In the genomic region with DNA sequence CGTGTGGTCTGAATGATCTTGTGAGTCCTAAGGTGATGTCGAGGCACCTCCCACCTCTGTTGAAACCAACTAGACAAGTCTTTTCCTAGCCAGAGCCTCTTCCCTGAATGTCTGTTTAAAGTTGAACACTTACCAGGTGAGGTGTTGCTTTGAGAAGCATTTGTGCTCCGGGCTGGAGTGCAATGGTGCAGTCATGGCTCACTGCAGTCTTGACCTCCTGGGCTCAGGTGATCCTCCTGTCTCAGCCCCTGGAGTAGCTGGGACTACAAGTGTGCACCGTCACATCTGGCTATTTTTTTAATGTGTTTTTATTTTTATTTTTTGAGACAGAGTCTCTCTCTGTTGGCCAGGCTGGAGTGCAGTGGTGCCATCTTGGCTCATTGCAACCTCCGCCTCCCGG, we compare ENCODE assay signal across 23 cellular contexts. TPM values are rescaled to one million over a fixed set of nuclear protein-coding genes. Genes with fewer than 3 reads are reported as not detected.
DNase-seq lines count a peak whose midpoint lies in the region; ATAC-seq, FAIRE-seq and TF ChIP-seq lines count a peak whose summit lies in the region.
"Had no signal": no experiment of that assay in that cellular context is flagged by ENCODE, and none has a peak within 500 bp of the region (broad histone marks: within the 10 kb centered on the region; RNA-seq: fewer than 3 reads in every experiment).

No MANE protein-coding gene starts in this region.

- H3K14ac ChIP-seq in trophoblast cell (ENCODE audit: low read length), result no peak overlapping the region

- H3K18ac ChIP-seq in trophoblast cell (ENCODE audit: low read length), result no peak overlapping the region

- no peak overlapping the region for H3K4me2 ChIP-seq in trophoblast cell (ENCODE audit: low read length)

- ATAC-seq in activated CD8-positive, alpha-beta T cell treated with anti-CD3 and anti-CD28 coated beads for 36 hours, result no peak
- ATAC-seq in activated CD8-positive, alpha-beta T cell treated with anti-CD3 and anti-CD28 coated beads, Interleukin-2, amount 10 ng/mL, durations not matched to agents 7 days and 5 days, result no peak
- no peak for ATAC-seq in effector memory CD8-positive, alpha-beta T cell (replicated peaks)
- no peak for ATAC-seq in GM21576 (IDR thresholded peaks at IDR 0.05; ENCODE audit: unreplicated experiment)
- ATAC-seq: body of pancreas, HCT116, upper lobe of right lung had no signal

- POLR2A ChIA-PET in activated CD8-positive, alpha-beta T cell treated with anti-CD3 and anti-CD28 coated beads for 36 hours (lab: Charles Lee), result interaction anchor here (1.4 to 2.9 kb wide), 2 partner anchors 9 to 17 kb away, joined by 4 to 19 read pairs; partner anchors contain the start of gene RNF4
- POLR2A ChIA-PET in activated CD8-positive, alpha-beta T cell treated with anti-CD3 and anti-CD28 coated beads, Interleukin-2, amount 10 ng/mL, durations not matched to agents 7 days and 5 days (lab: Charles Lee), result interaction anchor here (0.7 to 2.7 kb wide), 2 partner anchors 18 to 19 kb away, joined by 4 to 14 read pairs; partner anchors contain the start of gene RNF4
- POLR2A ChIA-PET in HEK293 (lab: Yijun Ruan, JAX), result no interaction called here

- WGBS in trophoblast cell (ENCODE audit: extremely low coverage, insufficient coverage, insufficient read length), result no CpG with 5 or more reads among the region's 6 CpGs

- no peak overlapping the region for H4K91ac ChIP-seq in trophoblast cell (ENCODE audit: low read depth, low read length)

- intact Hi-C loops in activated CD8-positive, alpha-beta T cell treated with anti-CD3 and anti-CD28 coated beads for 36 hours (cut with micrococcal nuclease), result no loop called here

- peaks cover 72% of the 10 kb centered on the region for H3K4me1 Mint-ChIP-seq in activated CD8-positive, alpha-beta T cell treated with anti-CD3 and anti-CD28 coated beads for 36 hours (ENCODE audit: low read depth)
- H3K4me1 Mint-ChIP-seq in activated CD8-positive, alpha-beta T cell treated with anti-CD3 and anti-CD28 coated beads, Interleukin-2, amount 10 ng/mL, durations not matched to agents 7 days and 5 days (ENCODE audit: low read depth), result peaks cover 71% of the 10 kb centered on the region
- H3K4me1 Mint-ChIP-seq in effector memory CD8-positive, alpha-beta T cell (ENCODE audit: low read depth in 2 of 2), result peaks cover 57 to 79% of the 10 kb centered on the region in 2 donors

- no peak for FAIRE-seq in GM12892 (lab: Jason Lieb, UNC)
- FAIRE-seq: A204.1, colon, islet of Langerhans had no signal

- H3K4me1 ChIP-seq in HEK293 (ENCODE audit: control insufficient read depth, insufficient read depth, low read length) (peaks cover 6% of the 10 kb centered on the region), trophoblast cell (ENCODE audit: control insufficient read depth in 1 of 2, insufficient read depth in 2 of 2, low read length in 2 of 2) (peaks cover 4 to 12% of the 10 kb centered on the region in 2 experiments)

- H3K36me3 ChIP-seq in HEK293 (ENCODE audit: control insufficient read depth in 2 of 2, insufficient read depth in 1 of 2, low read length in 2 of 2) (peaks cover 8 to 45% of the 10 kb centered on the region in 2 experiments; a peak in 2 of 3 replicates), trophoblast cell (ENCODE audit: control insufficient read depth in 1 of 2, insufficient read depth in 2 of 2, low read length in 2 of 2) (peaks cover 13 to 25% of the 10 kb centered on the region in 2 experiments)

- no peaks in the 10 kb centered on the region for H3K27me3 ChIP-seq in trophoblast cell (ENCODE audit: insufficient read depth, low read length)
- H3K27me3 ChIP-seq: body of pancreas, upper lobe of right lung had no signal

- no peak for TF ChIP-seq CTCF in activated CD8-positive, alpha-beta T cell treated with anti-CD3 and anti-CD28 coated beads for 36 hours (IDR thresholded peaks at IDR 0.05)
- no peak for TF ChIP-seq CTCF in HEK293 (tag by site-specific recombination; IDR thresholded peaks at IDR 0.05)

- no peak overlapping the region for H4K12ac ChIP-seq in trophoblast cell (ENCODE audit: low read depth, low read length)

- H2AFZ ChIP-seq in trophoblast cell (ENCODE audit: insufficient read depth, low read length, poor library complexity), result no peak overlapping the region
- H2AFZ ChIP-seq: parathyroid adenoma had no signal

- H3K9me3 Mint-ChIP-seq in activated CD8-positive, alpha-beta T cell treated with anti-CD3 and anti-CD28 coated beads for 36 hours, result no peaks in the 10 kb centered on the region
- H3K9me3 Mint-ChIP-seq in activated CD8-positive, alpha-beta T cell treated with anti-CD3 and anti-CD28 coated beads, Interleukin-2, amount 10 ng/mL, durations not matched to agents 7 days and 5 days (ENCODE audit: insufficient read depth), result no peaks in the 10 kb centered on the region
- H3K9me3 Mint-ChIP-seq in effector memory CD8-positive, alpha-beta T cell, result no peaks in the 10 kb centered on the region
- H3K9me3 Mint-ChIP-seq: activated naive CD8-positive, alpha-beta T cell treated with anti-CD3 and anti-CD28 coated beads, Interleukin-2, amount 10 ng/mL, durations not matched to agents 7 days and 5 days had no signal

- H3K79me2 ChIP-seq in trophoblast cell (ENCODE audit: control insufficient read depth, insufficient read depth, low read length, poor library complexity), result peaks cover 28% of the 10 kb centered on the region

- no peaks in the 10 kb centered on the region for H3K27me3 Mint-ChIP-seq in activated CD8-positive, alpha-beta T cell treated with anti-CD3 and anti-CD28 coated beads for 36 hours
- H3K27me3 Mint-ChIP-seq in activated CD8-positive, alpha-beta T cell treated with anti-CD3 and anti-CD28 coated beads, Interleukin-2, amount 10 ng/mL, durations not matched to agents 7 days and 5 days (ENCODE audit: low read depth), result no peaks in the 10 kb centered on the region
- H3K27me3 Mint-ChIP-seq in effector memory CD8-positive, alpha-beta T cell, result no peaks in the 10 kb centered on the region
- H3K27me3 Mint-ChIP-seq: activated naive CD8-positive, alpha-beta T cell treated with anti-CD3 and anti-CD28 coated beads, Interleukin-2, amount 10 ng/mL, durations not matched to agents 7 days and 5 days had no signal

- TF ChIP-seq POLR2A in GM12892 (IDR thresholded peaks at IDR 0.05; ENCODE audit: low read depth, low read length), result no peak

- CTCF ChIA-PET in activated CD8-positive, alpha-beta T cell treated with anti-CD3 and anti-CD28 coated beads for 36 hours (lab: Charles Lee), result interaction anchor here (1.8 kb wide), 1 partner anchor 21 kb away, joined by 6 read pairs; no protein-coding TSS in a partner anchor
- CTCF ChIA-PET in activated CD8-positive, alpha-beta T cell treated with anti-CD3 and anti-CD28 coated beads, Interleukin-2, amount 10 ng/mL, durations not matched to agents 7 days and 5 days (lab: Charles Lee), result interaction anchor here (1.3 to 1.8 kb wide), 2 partner anchors 9 to 45 kb away, joined by 4 read pairs; no protein-coding TSS in a partner anchor
- CTCF ChIA-PET in HEK293 (lab: Yijun Ruan, JAX), result no interaction called here

- peak overlapping the region; percentile 53 for H3K27ac Mint-ChIP-seq in activated CD8-positive, alpha-beta T cell treated with anti-CD3 and anti-CD28 coated beads for 36 hours
- H3K27ac Mint-ChIP-seq in activated CD8-positive, alpha-beta T cell treated with anti-CD3 and anti-CD28 coated beads, Interleukin-2, amount 10 ng/mL, durations not matched to agents 7 days and 5 days, result no peak overlapping the region
- peak overlapping the region; percentile 89 to 92 for H3K27ac Mint-ChIP-seq in effector memory CD8-positive, alpha-beta T cell

- peak overlapping the region; percentile 61 for H3K4ac ChIP-seq in trophoblast cell (ENCODE audit: low read depth, low read length)

- no peak overlapping the region for H3K4me3 Mint-ChIP-seq in activated CD8-positive, alpha-beta T cell treated with anti-CD3 and anti-CD28 coated beads for 36 hours
- no peak overlapping the region for H3K4me3 Mint-ChIP-seq in activated CD8-positive, alpha-beta T cell treated with anti-CD3 and anti-CD28 coated beads, Interleukin-2, amount 10 ng/mL, durations not matched to agents 7 days and 5 days
- H3K4me3 Mint-ChIP-seq in effector memory CD8-positive, alpha-beta T cell, result peak overlapping the region; percentile 74 to 78
- H3K4me3 Mint-ChIP-seq: activated naive CD8-positive, alpha-beta T cell treated with anti-CD3 and anti-CD28 coated beads, Interleukin-2, amount 10 ng/mL, durations not matched to agents 7 days and 5 days had no signal

- H3K79me1 ChIP-seq in trophoblast cell (ENCODE audit: low read length), result no peaks in the 10 kb centered on the region

- no peak overlapping the region for H3K9ac ChIP-seq in trophoblast cell (ENCODE audit: low read length)
- H3K9ac ChIP-seq: parathyroid adenoma had no signal

- no peak overlapping the region for H4K8ac ChIP-seq in trophoblast cell (ENCODE audit: low read depth, low read length)

- no peak overlapping the region for H2AK5ac ChIP-seq in trophoblast cell (ENCODE audit: low read length)

- H2BK120ac ChIP-seq in trophoblast cell (ENCODE audit: insufficient read depth, low read length, poor library complexity), result no peak overlapping the region

- no peaks in the 10 kb centered on the region for H3K9me3 ChIP-seq in HEK293 (ENCODE audit: control insufficient read depth, insufficient read depth, low read depth, low read length)
- H3K9me3 ChIP-seq in trophoblast cell (ENCODE audit: insufficient read depth, low read depth, low read length), result no peaks in the 10 kb centered on the region
- H3K9me3 ChIP-seq: body of pancreas, upper lobe of right lung had no signal

- H2BK12ac ChIP-seq in trophoblast cell (ENCODE audit: low read length), result no peak overlapping the region

- H3K27ac ChIP-seq in HEK293 (ENCODE audit: extremely low read depth, low read depth, low read length) (no peak overlapping the region), trophoblast cell (ENCODE audit: low read depth, low read length) (no peak overlapping the region)
- H3K27ac ChIP-seq: parathyroid adenoma had no signal

- DNase-seq in activated CD8-positive, alpha-beta T cell treated with anti-CD3 and anti-CD28 coated beads for 36 hours, result no peak
- DNase-seq in activated CD8-positive, alpha-beta T cell treated with anti-CD3 and anti-CD28 coated beads, Interleukin-2, amount 10 ng/mL, durations not matched to agents 7 days and 5 days, result no peak
- no peak for DNase-seq in effector memory CD8-positive, alpha-beta T cell
- DNase-seq in trophoblast cell, result peak in 1 of 2 donors; percentile 26
- no peak for DNase-seq in GM12892 (ENCODE audit: insufficient read length)
- DNase-seq in iPS-NIHi11 (ENCODE audit: low spot score), result no peak
- DNase-seq: activated naive CD8-positive, alpha-beta T cell treated with anti-CD3 and anti-CD28 coated beads, Interleukin-2, amount 10 ng/mL, durations not matched to agents 7 days and 5 days; body of pancreas; C1 segment of cervical spinal cord; DMS153; NCI-H146; NCI-H69; SHP77 treated with DMSO at 0.1 percent for 48 hours; stimulated activated naive CD4-positive, alpha-beta T cell treated with Interleukin-2 at 50 U/mL for 16 hours; upper lobe of right lung had no signal

- H3K4me3 ChIP-seq in HEK293 (ENCODE audit: low read depth, low read length) (no peak overlapping the region), trophoblast cell (ENCODE audit: low read depth, low read length) (no peak overlapping the region)
- H3K4me3 ChIP-seq: body of pancreas, lung, upper lobe of right lung had no signal

- H2BK5ac ChIP-seq in trophoblast cell (ENCODE audit: low read depth, low read length, poor library complexity), result no peak overlapping the region

- H3K23ac ChIP-seq in trophoblast cell (ENCODE audit: low read length), result no peak overlapping the region

- H3K36me3 Mint-ChIP-seq in activated CD8-positive, alpha-beta T cell treated with anti-CD3 and anti-CD28 coated beads for 36 hours (ENCODE audit: low read depth), result peaks cover 40% of the 10 kb centered on the region
- H3K36me3 Mint-ChIP-seq in activated CD8-positive, alpha-beta T cell treated with anti-CD3 and anti-CD28 coated beads, Interleukin-2, amount 10 ng/mL, durations not matched to agents 7 days and 5 days (ENCODE audit: low read depth), result peaks cover 52% of the 10 kb centered on the region
- peaks cover 47% of the 10 kb centered on the region for H3K36me3 Mint-ChIP-seq in effector memory CD8-positive, alpha-beta T cell (ENCODE audit: insufficient read depth)

RNA-seq across cellular contexts. Expression of gene RNF4, which starts 18.1 kb away (rescaled TPM):
- 10 to 100 TPM; 94.6 to 96.2 TPM for total RNA-seq in activated CD8-positive, alpha-beta T cell treated with anti-CD3 and anti-CD28 coated beads for 36 hours
- 100 to 1,000 TPM; 105 to 118 TPM for total RNA-seq in activated CD8-positive, alpha-beta T cell treated with anti-CD3 and anti-CD28 coated beads, Interleukin-2, amount 10 ng/mL, durations not matched to agents 7 days and 5 days
- polyA plus RNA-seq in trophoblast cell (2013), result 42.2 and 43.1 TPM in 2 replicates
- polyA plus RNA-seq in GM12892 (2012; ENCODE audit: missing spikeins), result 64.4 TPM

RNA-seq across cellular contexts. Expression of gene FAM193A, which starts 49.5 kb away (rescaled TPM):
- 10 to 100 TPM; 22.4 to 22.9 TPM for total RNA-seq in activated CD8-positive, alpha-beta T cell treated with anti-CD3 and anti-CD28 coated beads for 36 hours
- 10 to 100 TPM; 31.9 to 33.0 TPM for total RNA-seq in activated CD8-positive, alpha-beta T cell treated with anti-CD3 and anti-CD28 coated beads, Interleukin-2, amount 10 ng/mL, durations not matched to agents 7 days and 5 days
- polyA plus RNA-seq in trophoblast cell (2013), result 12.4 and 13.0 TPM in 2 replicates
- 11.8 TPM for polyA plus RNA-seq in GM12892 (2012; ENCODE audit: missing spikeins)

Comparison
In these comparisons a context has a peak if more than half of its experiments do, and no peak if none do; other contexts are left out.
1. H3K4me3 Mint-ChIP-seq: peak in effector memory CD8-positive, alpha-beta T cell (2 of 2); none in activated CD8-positive, alpha-beta T cell treated with anti-CD3 and anti-CD28 coated beads for 36 hours (single experiment) and activated CD8-positive, alpha-beta T cell treated with anti-CD3 and anti-CD28 coated beads, Interleukin-2, amount 10 ng/mL, durations not matched to agents 7 days and 5 days (single experiment).